24 cellular contexts compared by ENCODE assay signal in genomic region chr1:30200161-30200560, GRCh38.
"Had no signal": no experiment of that assay in that cellular context is flagged by ENCODE, and none has a peak within 500 bp of the region (broad histone marks: within the 10 kb centered on the region; RNA-seq: fewer than 3 reads in every experiment).

No MANE protein-coding gene starts in this region.

- DNase-seq: cortex of kidney; effector memory CD8-positive, alpha-beta T cell; erythroblast; hypothalamus; immature natural killer cell; islet precursor cell; left ventricle myocardium superior; lower lobe of right lung; mesenchymal stem cell; mucosa of descending colon; naive B cell; ovary; posterior cingulate gyrus; psoas muscle; right cardiac atrium; sigmoid colon; stimulated activated CD4-positive, alpha-beta T cell treated with anti-CD3 and anti-CD28 coated beads, Interleukin-4, amount 100 ng/mL, for 4 hours; upper lobe of right lung; uterus had no signal

- H3K36me3 ChIP-seq: lower lobe of right lung, neural progenitor cell, ovary, sigmoid colon, thoracic aorta, tibial nerve, upper lobe of right lung, uterus had no signal

- H3K9me3 ChIP-seq: lower lobe of right lung, mucosa of descending colon, ovary, psoas muscle, sigmoid colon, thoracic aorta, upper lobe of right lung, uterus had no signal

- ATAC-seq: effector memory CD8-positive, alpha-beta T cell; left ventricle myocardium superior; lower lobe of right lung; mucosa of descending colon; natural killer cell treated with Interleukin-12 subunit alpha and Interleukin-12 subunit beta and Interleukin-15 and Interleukin-18, amount 100 ng/mL, for 72 hours; psoas muscle; right cardiac atrium; stimulated activated memory B cell treated with anti-CD40 and anti-IgM and Interleukin-4, amounts not matched to agents 10 μg/mL and 1 μg/mL and 100 μg/mL, for 72 hours; upper lobe of right lung had no signal

- H3K27ac ChIP-seq: lower lobe of right lung, neural progenitor cell, ovary, psoas muscle, sigmoid colon, thoracic aorta, tibial nerve, upper lobe of right lung, uterus had no signal

- H3K4me1 ChIP-seq: lower lobe of right lung, psoas muscle, upper lobe of right lung had no signal

- H3K27me3 ChIP-seq: neural progenitor cell, ovary, sigmoid colon, tibial nerve, upper lobe of right lung, uterus had no signal

- H3K4me3 ChIP-seq: lower lobe of right lung, mucosa of descending colon, neural progenitor cell, ovary, psoas muscle, sigmoid colon, thoracic aorta, tibial nerve, upper lobe of right lung, uterus had no signal
